12 cellular contexts compared by ENCODE assay signal in genomic region chr10:94439275-94439861, GRCh38. TPM values are rescaled to one million over a fixed set of nuclear protein-coding genes. Genes with fewer than 3 reads are reported as not detected.
DNase-seq lines count a peak whose midpoint lies in the region; ATAC-seq lines count a peak whose summit lies in the region.
"Had no signal": no experiment of that assay in that cellular context is flagged by ENCODE, and none has a peak within 500 bp of the region (broad histone marks: within the 10 kb centered on the region; RNA-seq: fewer than 3 reads in every experiment).

No MANE protein-coding gene starts in this region.

- ATAC-seq in GM21526 (IDR thresholded peaks at IDR 0.05; ENCODE audit: low FRiP score, unreplicated experiment) (no peak), GM21528 (IDR thresholded peaks at IDR 0.05; ENCODE audit: low FRiP score, unreplicated experiment) (no peak)
- ATAC-seq: left lung had no signal

- in situ Hi-C loops in KBM-7 (cut with MboI; ENCODE audit: low pct_unique_long_range_greater_than_20kb, low sequenced_read_pairs) = no loop called here

- DNase-seq in EL (peak; percentile 16), KBM-7 (peak; percentile 12), dermis microvascular lymphatic vessel endothelial cell (ENCODE audit: low read depth in 2 of 2) (peak; percentile 32 to 40), medulla oblongata (ENCODE audit: extremely low spot score) (peak; percentile 10)
- DNase-seq in activated CD4-positive, CD25-positive, alpha-beta regulatory T cell treated with anti-CD3 and anti-CD28 coated beads, Interleukin-2, amount 50 U/mL, for 72 hours = no peak
- no peak for DNase-seq in activated CD4-positive, CD25-positive, alpha-beta regulatory T cell (lab: John Stamatoyannopoulos, UW)
- DNase-seq: activated T-cell treated with anti-CD3 and anti-CD28 coated beads for 4 hours, left lung, sigmoid colon, SW 1271 had no signal

RNA-seq across cellular contexts. Expression of gene TBC1D12, which starts 37.0 kb away (rescaled TPM):
- total RNA-seq in dermis microvascular lymphatic vessel endothelial cell = 12.7 and 21.4 TPM in 2 replicates

Comparison
In these comparisons a context has a peak if more than half of its experiments do, and no peak if none do; other contexts are left out.
1. DNase-seq: peak in EL (single experiment), KBM-7 (single experiment), dermis microvascular lymphatic vessel endothelial cell (2 of 2) and medulla oblongata (single experiment); none in activated CD4-positive, CD25-positive, alpha-beta regulatory T cell treated with anti-CD3 and anti-CD28 coated beads, Interleukin-2, amount 50 U/mL, for 72 hours (single experiment) and activated CD4-positive, CD25-positive, alpha-beta regulatory T cell (0 of 4).